Comparison of ENCODE assay signal across 27 cellular contexts in the genomic region with DNA sequence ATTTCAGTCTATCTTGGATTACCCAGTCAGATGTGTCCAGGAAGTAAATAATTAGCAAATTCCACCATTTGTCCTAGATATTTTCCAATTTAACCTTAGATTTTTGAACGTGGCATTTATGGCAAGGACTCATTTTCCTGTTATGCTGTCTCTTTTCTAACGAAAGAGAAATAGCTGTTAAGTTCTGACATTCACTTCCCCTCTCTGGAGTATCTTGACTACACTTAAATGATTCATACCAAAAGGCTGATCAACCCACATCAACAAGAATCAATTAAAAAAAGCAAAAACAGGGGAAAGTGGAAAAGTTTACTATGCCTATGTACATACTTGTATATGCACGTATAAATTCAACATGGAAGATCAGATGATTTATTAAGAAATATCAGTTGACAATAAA.
"Had no signal": no experiment of that assay in that cellular context is flagged by ENCODE, and none has a peak within 500 bp of the region (broad histone marks: within the 10 kb centered on the region; RNA-seq: fewer than 3 reads in every experiment).

No MANE protein-coding gene starts in this region.

- H3K4me3 Mint-ChIP-seq: activated naive CD4-positive, alpha-beta T cell treated with anti-CD3 and anti-CD28 coated beads, Interleukin-2, amount 50 U/mL, for 24 hours; brain; central memory CD8-positive, alpha-beta T cell had no signal

- H3K9me3 Mint-ChIP-seq: activated naive CD4-positive, alpha-beta T cell treated with anti-CD3 and anti-CD28 coated beads, Interleukin-2, amount 50 U/mL, for 24 hours; activated T-cell treated with anti-CD3 and anti-CD28 coated beads, Interleukin-2, amount 50 U/mL, for 72 hours; central memory CD8-positive, alpha-beta T cell had no signal

- H3K27ac Mint-ChIP-seq: activated naive CD4-positive, alpha-beta T cell treated with anti-CD3 and anti-CD28 coated beads, Interleukin-2, amount 50 U/mL, for 24 hours; activated T-cell treated with anti-CD3 and anti-CD28 coated beads, Interleukin-2, amount 50 U/mL, for 72 hours; brain had no signal

- DNase-seq: activated CD4-positive, alpha-beta T cell treated with anti-CD3 and anti-CD28 coated beads for 4 hours; activated CD4-positive, alpha-beta T cell treated with anti-CD3 and anti-CD28 coated beads, Interleukin-2, amount 50 U/mL, for 4 hours; activated CD8-positive, alpha-beta memory T cell treated with anti-CD3 and anti-CD28 coated beads for 24 hours; activated effector memory CD4-positive, alpha-beta T cell treated with Interleukin-2 at 50 U/mL for 16 hours; activated naive CD4-positive, alpha-beta T cell; activated T-cell treated with anti-CD3 and anti-CD28 coated beads, Interleukin-2, amount 50 U/mL, for 72 hours; amygdala; Kasumi-1; KBM-7; NCI-H1092; NCI-H1417; NCI-H1930; NCI-H2171 treated with DMSO at 0.1 percent for 48 hours; NCI-H226; NCI-H526; NCI-H774; OCI-M1; RPMI8226; SJCRH30; SK-N-SH; T-helper 1 cell; WERI-Rb-1 had no signal

- H3K36me3 Mint-ChIP-seq: activated naive CD4-positive, alpha-beta T cell treated with anti-CD3 and anti-CD28 coated beads, Interleukin-2, amount 50 U/mL, for 24 hours had no signal

- H3K4me3 ChIP-seq: SJCRH30 had no signal

- H3K27ac ChIP-seq: SJCRH30, WERI-Rb-1 had no signal

- ATAC-seq: activated T-cell treated with anti-CD3 and anti-CD28 coated beads, Interleukin-2, amount 50 U/mL, for 72 hours; Panc1; Right ventricle myocardium inferior had no signal

- H3K4me1 Mint-ChIP-seq: central memory CD8-positive, alpha-beta T cell had no signal

- H3K27me3 ChIP-seq: SJCRH30 had no signal
